Comparison of ENCODE assay signal across 18 cellular contexts in genomic region chr13:95541308-95541707, GRCh38. TPM values are rescaled to one million over a fixed set of nuclear protein-coding genes. Genes with fewer than 3 reads are reported as not detected.
"Had no signal": no experiment of that assay in that cellular context is flagged by ENCODE, and none has a peak within 500 bp of the region (broad histone marks: within the 10 kb centered on the region; RNA-seq: fewer than 3 reads in every experiment).

No MANE protein-coding gene starts in this region.

- H3K36me3 Mint-ChIP-seq: mesothelial cell of epicardium, naive B cell had no signal

- H3K9me3 Mint-ChIP-seq: activated CD4-positive, alpha-beta T cell treated with anti-CD3 and anti-CD28 coated beads, Interleukin-2, amount 10 ng/mL, durations not matched to agents 7 days and 5 days; activated naive CD8-positive, alpha-beta T cell treated with anti-CD3 and anti-CD28 coated beads, Interleukin-2, amount 50 U/mL, for 24 hours; mesothelial cell of epicardium; naive B cell had no signal

- H3K4me3 Mint-ChIP-seq: activated CD4-positive, alpha-beta T cell treated with anti-CD3 and anti-CD28 coated beads, Interleukin-2, amount 10 ng/mL, durations not matched to agents 7 days and 5 days; activated naive CD8-positive, alpha-beta T cell treated with anti-CD3 and anti-CD28 coated beads, Interleukin-2, amount 50 U/mL, for 24 hours; mesothelial cell of epicardium; naive B cell had no signal

- H3K27ac ChIP-seq: ascending aorta, upper lobe of right lung had no signal

- H3K9me3 ChIP-seq: ascending aorta, heart left ventricle, upper lobe of right lung had no signal

- ATAC-seq: activated naive CD8-positive, alpha-beta T cell treated with anti-CD3 and anti-CD28 coated beads, Interleukin-2, amount 50 U/mL, for 24 hours; left lobe of liver; stimulated activated naive CD8-positive, alpha-beta T cell treated with anti-CD3 and anti-CD28 coated beads, Interleukin-15, Interleukin-2, amounts not matched to agents 100 U/mL and 50 U/mL, for 24 hours had no signal

- H3K27ac Mint-ChIP-seq: activated CD4-positive, alpha-beta T cell treated with anti-CD3 and anti-CD28 coated beads, Interleukin-2, amount 10 ng/mL, durations not matched to agents 7 days and 5 days; activated naive CD8-positive, alpha-beta T cell treated with anti-CD3 and anti-CD28 coated beads, Interleukin-2, amount 50 U/mL, for 24 hours; mesothelial cell of epicardium; naive B cell had no signal

- H3K4me3 ChIP-seq: ascending aorta, heart left ventricle, upper lobe of right lung had no signal

- H3K36me3 ChIP-seq: ascending aorta, heart left ventricle, upper lobe of right lung had no signal

- DNase-seq: activated CD4-positive, alpha-beta T cell treated with anti-CD3 and anti-CD28 coated beads, Interleukin-2, amount 10 ng/mL, durations not matched to agents 7 days and 5 days; activated CD4-positive, CD25-positive, alpha-beta regulatory T cell; activated CD8-positive, alpha-beta memory T cell treated with anti-CD3 and anti-CD28 coated beads for 24 hours; activated naive CD4-positive, alpha-beta T cell treated with Interleukin-2 at 50 U/mL for 16 hours; activated naive CD8-positive, alpha-beta T cell treated with anti-CD3 and anti-CD28 coated beads, Interleukin-2, amount 50 U/mL, for 24 hours; effector CD4-positive, alpha-beta T cell; foreskin melanocyte; naive B cell; stimulated activated CD4-positive, alpha-beta T cell treated with anti-CD3 and anti-CD28 coated beads, Interleukin-4, amount 100 ng/mL, for 1 hour; stimulated activated CD8-positive, alpha-beta memory T cell treated with anti-CD3 and anti-CD28 coated beads, Interleukin-4, amount 100 ng/mL, for 48 hours; stimulated activated naive CD8-positive, alpha-beta T cell treated with anti-CD3 and anti-CD28 coated beads, Interleukin-15, Interleukin-2, amounts not matched to agents 100 U/mL and 50 U/mL, for 24 hours; upper lobe of right lung had no signal

- H3K27me3 ChIP-seq: ascending aorta, upper lobe of right lung had no signal

- H3K4me1 Mint-ChIP-seq: activated CD4-positive, alpha-beta T cell treated with anti-CD3 and anti-CD28 coated beads, Interleukin-2, amount 10 ng/mL, durations not matched to agents 7 days and 5 days; naive B cell had no signal

- H3K4me1 ChIP-seq: ascending aorta had no signal

RNA-seq across cellular contexts. Expression of gene CLDN10, which starts 11.2 kb away (rescaled TPM):
- total RNA-seq: activated CD4-positive, alpha-beta T cell treated with anti-CD3 and anti-CD28 coated beads, Interleukin-2, amount 10 ng/mL, durations not matched to agents 7 days and 5 days; cardiac septum; T-helper 1 cell treated with Interleukin-12 subunit alpha and Interleukin-12 subunit beta and Interleukin-4 antibody, amounts not matched to agents 30 ng/mL and 1 ng/mL, for 36 hours had no signal
